Comparison of ENCODE assay signal across 8 cellular contexts in genomic region chr4:70688795-70689231, GRCh38. TPM values are rescaled to one million over a fixed set of nuclear protein-coding genes. Genes with fewer than 3 reads are reported as not detected.
DNase-seq lines count a peak whose midpoint lies in the region; ATAC-seq and TF ChIP-seq lines count a peak whose summit lies in the region.

No MANE protein-coding gene starts in this region.

- H2AFZ ChIP-seq in parathyroid adenoma, result peak overlapping the region; percentile 99

- TF ChIP-seq CTCF in activated B cell treated with CpG ODN at 0.5 μM for 24 hours (IDR thresholded peaks at IDR 0.05), result no peak
- no peak for TF ChIP-seq CTCF in parathyroid adenoma (IDR thresholded peaks at IDR 0.05)

- H3K36me3 ChIP-seq in CD4-positive, alpha-beta memory T cell (ENCODE audit: insufficient read depth, low read length), result no peaks in the 10 kb centered on the region
- H3K36me3 ChIP-seq in parathyroid adenoma (ENCODE audit: control insufficient read depth, insufficient read depth, low read length), result no peaks in the 10 kb centered on the region

- peaks cover 14 to 34% of the 10 kb centered on the region in 2 donors for H3K36me3 Mint-ChIP-seq in CD4-positive, alpha-beta memory T cell
- H3K36me3 Mint-ChIP-seq in activated B cell treated with CpG ODN at 0.5 μM for 24 hours (ENCODE audit: low read depth), result peaks cover 37% of the 10 kb centered on the region

- peak overlapping the region; percentile 70 to 99 for H3K4me3 ChIP-seq in CD4-positive, alpha-beta memory T cell (ENCODE audit: low read length in 2 of 2)
- peak overlapping the region; percentile 92 for H3K4me3 ChIP-seq in parathyroid adenoma (ENCODE audit: low read depth, low read length)

- peak overlapping the region; percentile 95 to 100 (median 99) for H3K27ac Mint-ChIP-seq in CD4-positive, alpha-beta memory T cell
- peak overlapping the region; percentile 100 for H3K27ac Mint-ChIP-seq in activated B cell treated with CpG ODN at 0.5 μM for 24 hours

- DNase-seq in CD4-positive, alpha-beta memory T cell, result peak in 4 of 5 donors; percentile 11 to 15 (median 12)
- DNase-seq in activated B cell treated with CpG ODN at 0.5 μM for 24 hours (no peak), fibroblast of peridontal ligament (ENCODE audit: extremely low read depth) (peak; percentile 11), NCI-H1694 (lab: John Stamatoyannopoulos, UW) (no peak)

- no peak overlapping the region for H3K9ac ChIP-seq in parathyroid adenoma

- H3K4me1 Mint-ChIP-seq in CD4-positive, alpha-beta memory T cell, result peaks cover 24 to 42% (median 35%) of the 10 kb centered on the region in 4 donors
- peaks cover 52% of the 10 kb centered on the region for H3K4me1 Mint-ChIP-seq in activated B cell treated with CpG ODN at 0.5 μM for 24 hours

- H3K4me1 ChIP-seq in CD4-positive, alpha-beta memory T cell (ENCODE audit: insufficient read depth, low read length), result peaks cover 37% of the 10 kb centered on the region
- no peaks in the 10 kb centered on the region for H3K4me1 ChIP-seq in parathyroid adenoma

- H3K9me3 Mint-ChIP-seq in CD4-positive, alpha-beta memory T cell, result peaks cover 0 to 6% (median 0%) of the 10 kb centered on the region in 8 donors
- no peaks in the 10 kb centered on the region for H3K9me3 Mint-ChIP-seq in activated B cell treated with CpG ODN at 0.5 μM for 24 hours

- peak overlapping the region; percentile 92 to 100 (median 97) for H3K4me3 Mint-ChIP-seq in CD4-positive, alpha-beta memory T cell
- peak overlapping the region; percentile 99 for H3K4me3 Mint-ChIP-seq in activated B cell treated with CpG ODN at 0.5 μM for 24 hours

- intact Hi-C loops in CD4-positive, alpha-beta memory T cell (cut with micrococcal nuclease), result loop anchor here (1.0 to 5.0 kb wide), 6 partner anchors 16 to 303 kb away; partner anchors contain the start of genes DCK, GRSF1 and MOB1B
- intact Hi-C loops in activated B cell treated with CpG ODN at 0.5 μM for 24 hours (cut with micrococcal nuclease), result loop anchor here (1.0 to 2.0 kb wide), 10 partner anchors 9 to 304 kb away; partner anchors contain the start of genes DCK, GRSF1 and MOB1B

- POLR2A ChIA-PET in CD4-positive, alpha-beta memory T cell (lab: Charles Lee; ENCODE audit: partially characterized antibody), result interaction anchor here (0.6 to 9.0 kb wide), 10 partner anchors 9 to 312 kb away, joined by 3 to 174 read pairs (median 8); partner anchors contain the start of genes DCK, GRSF1 and MOB1B
- POLR2A ChIA-PET in activated B cell treated with CpG ODN at 0.5 μM for 24 hours (lab: Charles Lee), result interaction anchor here (0.7 to 6.0 kb wide), 16 partner anchors 8 to 304 kb away, joined by 3 to 84 read pairs (median 4); partner anchors contain the start of genes DCK and GRSF1

- H3K9me3 ChIP-seq in CD4-positive, alpha-beta memory T cell (ENCODE audit: control insufficient read depth in 1 of 2, low read length in 2 of 2), result no peaks in the 10 kb centered on the region
- H3K9me3 ChIP-seq in parathyroid adenoma (ENCODE audit: control insufficient read depth, low read length), result no peaks in the 10 kb centered on the region

- CTCF ChIA-PET in CD4-positive, alpha-beta memory T cell (lab: Charles Lee; ENCODE audit: partially characterized antibody), result interaction anchor here (0.7 to 9.7 kb wide), 9 partner anchors 9 to 150 kb away, joined by 3 to 134 read pairs (median 3); partner anchors contain the start of gene RUFY3
- CTCF ChIA-PET in activated B cell treated with CpG ODN at 0.5 μM for 24 hours (lab: Charles Lee), result interaction anchor here (0.5 to 6.7 kb wide), 5 partner anchors 16 to 305 kb away, joined by 3 to 48 read pairs (median 5); no protein-coding TSS in a partner anchor

- H3K27me3 Mint-ChIP-seq in CD4-positive, alpha-beta memory T cell, result no peaks in the 10 kb centered on the region
- no peaks in the 10 kb centered on the region for H3K27me3 Mint-ChIP-seq in activated B cell treated with CpG ODN at 0.5 μM for 24 hours

- peak overlapping the region; percentile 94 for H3K27ac ChIP-seq in CD4-positive, alpha-beta memory T cell (ENCODE audit: low read depth, low read length)
- peak overlapping the region; percentile 95 for H3K27ac ChIP-seq in parathyroid adenoma

- H3K27me3 ChIP-seq in CD4-positive, alpha-beta memory T cell (ENCODE audit: insufficient read depth, low read length), result no peaks in the 10 kb centered on the region
- no peaks in the 10 kb centered on the region for H3K27me3 ChIP-seq in parathyroid adenoma (ENCODE audit: control insufficient read depth, insufficient read depth, low read length)

- H3K4me2 ChIP-seq in parathyroid adenoma (ENCODE audit: low read length), result peak overlapping the region; percentile 89

- H3K79me2 ChIP-seq in parathyroid adenoma, result no peaks in the 10 kb centered on the region

- peak; percentile 0 for ATAC-seq in HG02610 (IDR thresholded peaks at IDR 0.05; ENCODE audit: unreplicated experiment)
- ATAC-seq in activated B cell treated with CpG ODN at 0.5 μM for 24 hours (ENCODE audit: low read depth), result peak; percentile 4
- ATAC-seq in HG02970 (IDR thresholded peaks at IDR 0.05; ENCODE audit: low FRiP score, unreplicated experiment), result no peak
- ATAC-seq in GM21529 (IDR thresholded peaks at IDR 0.05; ENCODE audit: unreplicated experiment), result no peak

RNA-seq across cellular contexts. Expression of gene UTP3, which starts 0.5 kb away (rescaled TPM):
- total RNA-seq in CD4-positive, alpha-beta memory T cell, result 10 to 100 TPM; 43.2 to 45.3 TPM
- polyA plus RNA-seq in CD4-positive, alpha-beta memory T cell, result 10 to 100 TPM in 1 of 2 donors, 1 to 10 TPM in 1; 4.7 to 17.2 TPM
- 38.5 and 40.1 TPM in 2 replicates for total RNA-seq in activated B cell treated with CpG ODN at 0.5 μM for 24 hours

RNA-seq across cellular contexts. Expression of gene JCHAIN, which starts 22.5 kb away (rescaled TPM):
- total RNA-seq in CD4-positive, alpha-beta memory T cell, result not detected
- 10 to 100 TPM in 1 of 2 donors, 1 to 10 TPM in 1; 1.3 to 51.8 TPM for polyA plus RNA-seq in CD4-positive, alpha-beta memory T cell
- total RNA-seq in activated B cell treated with CpG ODN at 0.5 μM for 24 hours, result 47.0 and 53.7 TPM in 2 replicates

RNA-seq across cellular contexts. Expression of gene RUFY3, which starts 33.0 kb away (rescaled TPM):
- total RNA-seq in CD4-positive, alpha-beta memory T cell, result 10 to 100 TPM; 36.2 TPM
- polyA plus RNA-seq in CD4-positive, alpha-beta memory T cell, result 1 to 10 TPM; 3.3 to 9.2 TPM
- total RNA-seq in activated B cell treated with CpG ODN at 0.5 μM for 24 hours, result 55.0 and 69.4 TPM in 2 replicates

Comparison
In these comparisons a context has a peak if more than half of its experiments do, and no peak if none do; other contexts are left out.
1. DNase-seq: peak in CD4-positive, alpha-beta memory T cell (4 of 5) and fibroblast of peridontal ligament (single experiment); none in activated B cell treated with CpG ODN at 0.5 μM for 24 hours (single experiment) and NCI-H1694 (single experiment).
2. ATAC-seq: peak in HG02610 (single experiment) and activated B cell treated with CpG ODN at 0.5 μM for 24 hours (single experiment); none in HG02970 (single experiment) and GM21529 (single experiment).
3. RNA of gene JCHAIN, which starts 22.5 kb away (total RNA-seq): 47.0 to 53.7 TPM in activated B cell treated with CpG ODN at 0.5 μM for 24 hours; not detected in CD4-positive, alpha-beta memory T cell; every median in the first group is over 10 times any median in the second.